Comparison of ENCODE assay signal across 1 cellular context in genomic region chr11:16809901-16810668, GRCh38.
A peak's percentile ranks its signal among the peaks of the same experiment; 100 is the strongest.
TF ChIP-seq lines count a peak whose summit lies in the region.

No MANE protein-coding gene starts in this region.

TF ChIP-seq in SK-N-SH, 30 proteins besides CTCF, POLR2A, EP300 and RAD21 (continued from another document):
- TF ChIP-seq REST (IDR thresholded peaks at IDR 0.05; ENCODE audit: low read depth, low read length) (no peak), FOXJ3 (CRISPR knock-in tag; IDR thresholded peaks at IDR 0.05) (no peak), GABPA (IDR thresholded peaks at IDR 0.05; ENCODE audit: low read depth) (no peak), RFX5 (IDR thresholded peaks at IDR 0.05; ENCODE audit: low read length) (no peak), TCF12 (IDR thresholded peaks at IDR 0.05) (0 out of 2 replicates have a peak, but pooled peaks have one; percentile 11), YY1 (IDR thresholded peaks at IDR 0.05; ENCODE audit: low read depth) (no peak), USF2 (IDR thresholded peaks at IDR 0.05; ENCODE audit: borderline replicate concordance, low read depth, low read length) (no peak), POLR2AphosphoS5 (IDR thresholded peaks at IDR 0.05; ENCODE audit: low read depth, low read length) (no peak), ZBTB33 (IDR thresholded peaks at IDR 0.05; ENCODE audit: borderline replicate concordance, low read depth) (no peak), JUND (IDR thresholded peaks at IDR 0.05) (no peak), IRF3 (IDR thresholded peaks at IDR 0.05; ENCODE audit: low read depth, low read length) (no peak), SMC3 (IDR thresholded peaks at IDR 0.05; ENCODE audit: low read depth, low read length) (no peak), FOSL2 (IDR thresholded peaks at IDR 0.05; ENCODE audit: borderline replicate concordance, low read depth) (0 out of 2 replicates have a peak, but pooled peaks have one; percentile 22), RXRA (IDR thresholded peaks at IDR 0.05; ENCODE audit: borderline replicate concordance, low read depth) (no peak), GATA2 (CRISPR knock-in tag; IDR thresholded peaks at IDR 0.05) (no peak), MEF2A (IDR thresholded peaks at IDR 0.05; ENCODE audit: borderline replicate concordance, low read depth) (no peak), NRF1 (IDR thresholded peaks at IDR 0.05; ENCODE audit: low read depth, low read length) (no peak), TEAD4 (IDR thresholded peaks at IDR 0.05; ENCODE audit: borderline replicate concordance, insufficient read depth) (no peak)
